22 cellular contexts compared by ENCODE assay signal in genomic region chr20:58448958-58449357, GRCh38. TPM values are rescaled to one million over a fixed set of nuclear protein-coding genes. Genes with fewer than 3 reads are reported as not detected.
DNase-seq lines count a peak whose midpoint lies in the region; ATAC-seq and TF ChIP-seq lines count a peak whose summit lies in the region.
"Had no signal": no experiment of that assay in that cellular context is flagged by ENCODE, and none has a peak within 500 bp of the region (broad histone marks: within the 10 kb centered on the region; RNA-seq: fewer than 3 reads in every experiment).

No MANE protein-coding gene starts in this region.

- no peak overlapping the region for H3K4me3 Mint-ChIP-seq in GM23338
- no peak overlapping the region for H3K4me3 Mint-ChIP-seq in WTC11
- no peak overlapping the region for H3K4me3 Mint-ChIP-seq in mesothelial cell of epicardium
- H3K4me3 Mint-ChIP-seq: CD4-positive, alpha-beta memory T cell had no signal

- no peaks in the 10 kb centered on the region; the same call in 1 of the 2 replicates for H4K20me1 ChIP-seq in GM23338 (replicated peaks; ENCODE audit: insufficient read depth)

- no peak overlapping the region for H3K4me2 ChIP-seq in GM23338
- H3K4me2 ChIP-seq: BLaER1 had no signal

- TF ChIP-seq CTCF in GM23338 (conservative IDR thresholded peaks at IDR 0.05; ENCODE audit: low read depth in 2 of 2): no peak
- TF ChIP-seq CTCF in WTC11 (IDR thresholded peaks at IDR 0.05): no peak
- no peak for TF ChIP-seq CTCF in mesothelial cell of epicardium (IDR thresholded peaks at IDR 0.05; ENCODE audit: unreplicated experiment)

- no peak for DNase-seq in GM23338 (ENCODE audit: low spot score)
- DNase-seq in NCI-H82 treated with DMSO at 0.1 percent for 48 hours (lab: John Stamatoyannopoulos, UW; ENCODE audit: unreplicated experiment): peak; percentile 57
- DNase-seq in WTC11 (ENCODE audit: low spot score): no peak
- no peak for DNase-seq in mesothelial cell of epicardium (ENCODE audit: low spot score in 2 of 2, unreplicated experiment in 2 of 2)
- no peak for DNase-seq in stimulated activated CD4-positive, alpha-beta T cell treated with anti-CD3 and anti-CD28 coated beads, Interleukin-2, amount 100 ng/mL, for 24 hours
- no peak for DNase-seq in HPDE6-E6E7 (ENCODE audit: extremely low spot score)
- DNase-seq in RPMI8226: no peak
- DNase-seq in erythroblast (lab: John Stamatoyannopoulos, UW): no peak
- DNase-seq: CD4-positive, alpha-beta memory T cell; GDM1; MM.1S; NCI-H1048; NCI-H1417 treated with DMSO at 0.1 percent for 48 hours; NCI-H187; NCI-H446; NCI-H526 treated with DMSO at 0.1 percent for 48 hours; NK-92 treated with Interleukin-12 subunit alpha and Interleukin-12 subunit beta, amount 100 ng/mL, for 24 hours; SJCRH30 had no signal

- H3K27me3 Mint-ChIP-seq in GM23338 (ENCODE audit: insufficient read depth, low read depth, poor library complexity) (peaks cover 6% of the 10 kb centered on the region), WTC11 (ENCODE audit: low read depth) (no peaks in the 10 kb centered on the region), mesothelial cell of epicardium (ENCODE audit: low read depth) (no peaks in the 10 kb centered on the region)
- H3K27me3 Mint-ChIP-seq: CD4-positive, alpha-beta memory T cell had no signal

- no peak overlapping the region; the same call in 1 of the 2 replicates for H3K27ac ChIP-seq in GM23338 (ENCODE audit: low read depth)
- H3K27ac ChIP-seq: BLaER1, SJCRH30 had no signal

- H3K27ac Mint-ChIP-seq in GM23338 (0 out of 2 replicates have a peak overlapping the region, but pooled peaks have one; percentile 6), WTC11 (0 out of 2 replicates have a peak overlapping the region, but pooled peaks have one; percentile 37), mesothelial cell of epicardium (peak overlapping the region; percentile 17)

- peaks cover 4% of the 10 kb centered on the region; the same call in 1 of the 2 replicates for H3F3A ChIP-seq in GM23338 (replicated peaks; ENCODE audit: low read depth)

- H3K36me3 Mint-ChIP-seq in GM23338 (ENCODE audit: low read depth) (peaks cover 13% of the 10 kb centered on the region; the same call in 2 of the 3 replicates), WTC11 (peaks cover 10% of the 10 kb centered on the region), mesothelial cell of epicardium (peaks cover 30% of the 10 kb centered on the region)

- H3K4me1 Mint-ChIP-seq in GM23338 (peaks cover 38% of the 10 kb centered on the region), WTC11 (peaks cover 36% of the 10 kb centered on the region), mesothelial cell of epicardium (peaks cover 14% of the 10 kb centered on the region)

- H3K9me2 ChIP-seq in GM23338 (ENCODE audit: insufficient read depth): no peaks in the 10 kb centered on the region

- CTCF ChIA-PET in WTC11 (lab: Charles Lee): interaction anchor here (0.5 to 3.7 kb wide), 7 partner anchors 28 to 202 kb away, joined by 3 to 25 read pairs (median 4); no protein-coding TSS in a partner anchor

- ATAC-seq in GM23338: no peak
- no peak for ATAC-seq in WTC11
- ATAC-seq: HCT116, K562, Panc1 had no signal

- H2AFZ ChIP-seq in GM23338: no peak overlapping the region

- H3K4me3 ChIP-seq in GM23338: no peak overlapping the region
- H3K4me3 ChIP-seq: BLaER1, K562, SJCRH30 had no signal

- H3K4me1 ChIP-seq in GM23338 (ENCODE audit: insufficient read depth): peaks cover 23% of the 10 kb centered on the region
- H3K4me1 ChIP-seq: SJCRH30 had no signal

- H3K9me3 Mint-ChIP-seq in GM23338 (no peaks in the 10 kb centered on the region), WTC11 (no peaks in the 10 kb centered on the region), mesothelial cell of epicardium (peaks cover 2% of the 10 kb centered on the region)

- TF ChIP-seq POLR2A in erythroblast (IDR thresholded peaks at IDR 0.05; ENCODE audit: low read length): no peak

- no peaks in the 10 kb centered on the region for H3K27me3 ChIP-seq in GM23338 (ENCODE audit: insufficient read depth)
- H3K27me3 ChIP-seq: BLaER1, SJCRH30 had no signal

- H3K79me2 ChIP-seq in GM23338 (replicated peaks; ENCODE audit: insufficient read depth): no peaks in the 10 kb centered on the region

- POLR2A ChIA-PET in WTC11 (lab: Charles Lee): interaction anchor here (0.6 kb wide), 1 partner anchor 49 kb away, joined by 6 read pairs; no protein-coding TSS in a partner anchor

- H3K36me3 ChIP-seq in GM23338 (ENCODE audit: insufficient read depth): 0 out of 2 replicates have a peak, but pooled peaks cover 3% of the 10 kb centered on the region

TF ChIP-seq in GM23338, 12 proteins besides CTCF, POLR2A, EP300 and RAD21:
- TF ChIP-seq STAT1 (IDR thresholded peaks at IDR 0.05; ENCODE audit: unreplicated experiment) (no peak), CREB1 (CRISPR knock-in tag; IDR thresholded peaks at IDR 0.05; ENCODE audit: low read depth) (no peak)

TF ChIP-seq in WTC11, 78 proteins besides CTCF, POLR2A, EP300 and RAD21:
- TF ChIP-seq FOXJ3 (CRISPR knock-in tag; IDR thresholded peaks at IDR 0.05; ENCODE audit: borderline replicate concordance) (no peak), TEAD1 (CRISPR knock-in tag; IDR thresholded peaks at IDR 0.05) (no peak), PRDM15 (CRISPR knock-in tag; IDR thresholded peaks at IDR 0.05) (no peak), TEAD4 (CRISPR knock-in tag; IDR thresholded peaks at IDR 0.05) (no peak), NR2C2 (CRISPR knock-in tag; IDR thresholded peaks at IDR 0.05) (no peak), ARID4B (CRISPR knock-in tag; IDR thresholded peaks at IDR 0.05; ENCODE audit: borderline replicate concordance) (no peak), NR3C1 (CRISPR knock-in tag; conservative IDR thresholded peaks at IDR 0.05; ENCODE audit: low read depth) (no peak), CREM (CRISPR knock-in tag; IDR thresholded peaks at IDR 0.05) (no peak)
TF ChIP-seq in WTC11: peak in this region for 0.

RNA-seq across cellular contexts. Expression of gene VAPB, which starts 59.9 kb away (rescaled TPM):
- total RNA-seq in GM23338 (2014; rRNA removed; shearing (Covaris generic)): 22.9 and 24.7 TPM in 2 replicates
- polyA plus RNA-seq in GM23338 (2016; fragmentation: Nextera tagmentation; extraction: Ambion mirVana): 17.4 and 18.8 TPM in 2 replicates
- total RNA-seq in WTC11 (2021) (46.6 to 55.8 TPM (median 54.8 TPM) in 3 replicates), mesothelial cell of epicardium (46.7 to 52.9 TPM (median 47.5 TPM) in 3 replicates)
